ENCODE assay signal across 17 cellular contexts in genomic region chr14:79573486-79573885, GRCh38.
DNase-seq lines count a peak whose midpoint lies in the region; ATAC-seq and TF ChIP-seq lines count a peak whose summit lies in the region.
"Had no signal": no experiment of that assay in that cellular context is flagged by ENCODE, and none has a peak within 500 bp of the region (broad histone marks: within the 10 kb centered on the region; RNA-seq: fewer than 3 reads in every experiment).

No MANE protein-coding gene starts in this region.

- H3K36me3 ChIP-seq in A673 (ENCODE audit: insufficient read depth, low read length, poor library complexity, severe bottlenecking) (no peaks in the 10 kb centered on the region), HEK293 (ENCODE audit: control insufficient read depth in 2 of 2, insufficient read depth in 1 of 2, low read length in 2 of 2) (no peaks in the 10 kb centered on the region), adrenal gland (replicated peaks in 1 of 2) (no peaks in the 10 kb centered on the region), upper lobe of right lung (no peaks in the 10 kb centered on the region)
- H3K36me3 ChIP-seq: Peyer's patch had no signal

- H3K4me1 ChIP-seq in A673 (ENCODE audit: insufficient read depth, low read length, poor library complexity, severe bottlenecking), result peaks cover 42% of the 10 kb centered on the region
- peaks cover 7% of the 10 kb centered on the region; the same call in 1 of the 2 replicates for H3K4me1 ChIP-seq in HEK293 (ENCODE audit: control insufficient read depth, insufficient read depth, low read length)
- peaks cover 0 to 7% of the 10 kb centered on the region in 2 donors for H3K4me1 ChIP-seq in adrenal gland (replicated peaks in 1 of 2)
- no peaks in the 10 kb centered on the region for H3K4me1 ChIP-seq in upper lobe of right lung
- H3K4me1 ChIP-seq: Peyer's patch had no signal

- POLR2A ChIA-PET in A673 (lab: Charles Lee; ENCODE audit: low non-redundant PET), result interaction anchor here (0.8 kb wide), 1 partner anchor 56 kb away, joined by 4 read pairs; no protein-coding TSS in a partner anchor
- POLR2A ChIA-PET in HEK293 (lab: Yijun Ruan, JAX), result no interaction called here

- H3K27ac ChIP-seq in A673 (ENCODE audit: low read depth, low read length, poor library complexity, severe bottlenecking), result no peak overlapping the region
- H3K27ac ChIP-seq in HEK293 (ENCODE audit: extremely low read depth, low read depth, low read length), result no peak overlapping the region
- H3K27ac ChIP-seq in adrenal gland, result no peak overlapping the region
- no peak overlapping the region for H3K27ac ChIP-seq in upper lobe of right lung
- H3K27ac ChIP-seq: C4-2B, Peyer's patch had no signal

- H3K27me3 ChIP-seq in A673 (replicated peaks; ENCODE audit: insufficient read depth, low read depth, low read length, poor library complexity) (no peaks in the 10 kb centered on the region), adrenal gland (no peaks in the 10 kb centered on the region), upper lobe of right lung (no peaks in the 10 kb centered on the region)
- H3K27me3 ChIP-seq: Peyer's patch had no signal

- peak; percentile 38 for DNase-seq in A673 (ENCODE audit: low spot score)
- DNase-seq in adrenal gland, result peak in 4 of 7 donors; percentile 13 to 60 (median 16)
- peak; percentile 59 for DNase-seq in fibroblast of pulmonary artery (ENCODE audit: low read depth)
- DNase-seq in DMS53 (lab: John Stamatoyannopoulos, UW), result no peak
- no peak for DNase-seq in upper lobe of right lung
- no peak for DNase-seq in NCI-H82 (lab: John Stamatoyannopoulos, UW)
- DNase-seq: 8988T, GF-D8, NCI-H1105 treated with DMSO at 0.1 percent for 48 hours, NCI-H187 treated with DMSO at 0.1 percent for 48 hours, NCI-H446 treated with DMSO at 0.1 percent for 48 hours, NCI-H774, Peyer's patch, SIG-M5 had no signal

- no TSS peak for BruUV-seq in A673 (replicated peaks; lab: Mats Ljungman, UMichigan)

- CTCF ChIA-PET in A673 (lab: Charles Lee) (no interaction called here), HEK293 (lab: Yijun Ruan, JAX) (no interaction called here)

- WGBS in adrenal gland, 4 donors, result 33 to 36% (median 34%) methylated on average over 2 of the region's 2 CpGs

- TF ChIP-seq POLR2A in adrenal gland (IDR thresholded peaks at IDR 0.05), result no peak

- TF ChIP-seq CTCF in A673 (conservative IDR thresholded peaks at IDR 0.05; ENCODE audit: low read depth, low read length) (no peak), HEK293 (tag by site-specific recombination; IDR thresholded peaks at IDR 0.05) (no peak), adrenal gland (IDR thresholded peaks at IDR 0.05) (no peak), fibroblast of pulmonary artery (IDR thresholded peaks at IDR 0.05; ENCODE audit: low read length, missing control alignments) (no peak), upper lobe of right lung (IDR thresholded peaks at IDR 0.05) (no peak)

- no peak for ATAC-seq in HG03354 (IDR thresholded peaks at IDR 0.05; ENCODE audit: poor library complexity, severe bottlenecking, unreplicated experiment)
- no peak for ATAC-seq in upper lobe of right lung

- intact Hi-C loops in A673 (cut with micrococcal nuclease; ENCODE audit: unreplicated experiment) (no loop called here), adrenal gland (cut with DNase I) (no loop called here), upper lobe of right lung (cut with DNase I) (no loop called here)

- H3K4me3 ChIP-seq in A673 (ENCODE audit: low read depth, low read length, poor library complexity, severe bottlenecking), result no peak overlapping the region
- H3K4me3 ChIP-seq in HEK293 (ENCODE audit: low read depth, low read length), result no peak overlapping the region
- H3K4me3 ChIP-seq in adrenal gland, result no peak overlapping the region
- no peak overlapping the region for H3K4me3 ChIP-seq in fibroblast of pulmonary artery (replicated peaks; ENCODE audit: low read depth, low read length)
- no peak overlapping the region for H3K4me3 ChIP-seq in upper lobe of right lung
- H3K4me3 ChIP-seq: Peyer's patch had no signal

- H3K9me3 ChIP-seq in A673 (ENCODE audit: low read depth, low read length, poor library complexity, severe bottlenecking), result no peaks in the 10 kb centered on the region
- H3K9me3 ChIP-seq in HEK293 (ENCODE audit: control insufficient read depth, insufficient read depth, low read depth, low read length), result no peaks in the 10 kb centered on the region
- no peaks in the 10 kb centered on the region for H3K9me3 ChIP-seq in adrenal gland (replicated peaks in 1 of 3)
- no peaks in the 10 kb centered on the region for H3K9me3 ChIP-seq in upper lobe of right lung
- H3K9me3 ChIP-seq: Peyer's patch had no signal

TF ChIP-seq in HEK293, 187 proteins besides CTCF, POLR2A, EP300 and RAD21:
- TF ChIP-seq ZNF596 (tag by site-specific recombination; IDR thresholded peaks at IDR 0.05) (no peak), FEZF1 (tag by site-specific recombination; IDR thresholded peaks at IDR 0.05) (0 out of 2 replicates have a peak, but pooled peaks have one; percentile 26)
TF ChIP-seq in HEK293: peak in this region for 1.

Comparison
In these comparisons a context has a peak if more than half of its experiments do, and no peak if none do; other contexts are left out.
1. DNase-seq: peak in A673 (single experiment), adrenal gland (4 of 7) and fibroblast of pulmonary artery (single experiment); none in DMS53 (single experiment), upper lobe of right lung (single experiment) and NCI-H82 (single experiment).